ENCODE assay signal across 24 cellular contexts in the genomic region with DNA sequence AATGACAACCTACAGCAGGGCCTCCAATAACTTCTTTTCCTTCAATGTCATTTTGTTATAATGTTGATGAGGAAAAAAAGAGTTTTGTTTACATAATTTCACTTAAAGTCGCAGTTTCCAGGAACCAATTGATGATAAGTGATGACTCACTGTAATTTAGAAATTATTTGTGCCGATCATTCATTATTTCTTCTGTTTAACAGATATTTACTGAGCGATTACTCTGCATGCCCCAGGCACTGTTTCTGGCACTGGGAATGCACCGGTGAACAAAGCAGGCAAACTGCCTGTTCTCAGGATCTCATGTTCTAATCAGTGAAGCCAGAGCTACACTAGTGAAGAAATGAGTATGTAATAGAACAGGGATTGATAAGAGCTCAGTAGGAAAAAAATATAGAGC.
DNase-seq lines count a peak whose midpoint lies in the region; ATAC-seq, FAIRE-seq and TF ChIP-seq lines count a peak whose summit lies in the region.
"Had no signal": no experiment of that assay in that cellular context is flagged by ENCODE, and none has a peak within 500 bp of the region (broad histone marks: within the 10 kb centered on the region; RNA-seq: fewer than 3 reads in every experiment).

No MANE protein-coding gene starts in this region.

- H3K27me3 Mint-ChIP-seq in glutamatergic neuron (ENCODE audit: unreplicated experiment), result no peaks in the 10 kb centered on the region
- peaks cover 3% of the 10 kb centered on the region in 2 donors for H3K27me3 Mint-ChIP-seq in CD4-positive, alpha-beta memory T cell

- no peak for FAIRE-seq in bronchial epithelial cell (lab: Jason Lieb, UNC)
- FAIRE-seq: A204.1, G401.6 had no signal

- H3K4me1 ChIP-seq in mammary epithelial cell (ENCODE audit: insufficient read depth, low read length) (peaks cover 13% of the 10 kb centered on the region), breast epithelium (no peaks in the 10 kb centered on the region)
- H3K4me1 ChIP-seq in CD4-positive, alpha-beta memory T cell (ENCODE audit: insufficient read depth, low read length), result no peaks in the 10 kb centered on the region
- H3K4me1 ChIP-seq: SJSA1 had no signal

- POLR2A ChIA-PET in CD4-positive, alpha-beta memory T cell (lab: Charles Lee; ENCODE audit: partially characterized antibody), result no interaction called here

- no peak overlapping the region for H3K4me3 Mint-ChIP-seq in glutamatergic neuron (ENCODE audit: unreplicated experiment)
- H3K4me3 Mint-ChIP-seq in CD4-positive, alpha-beta memory T cell, result no peak overlapping the region
- H3K4me3 Mint-ChIP-seq: CD14-positive monocyte had no signal

- intact Hi-C loops in mammary epithelial cell (cut with micrococcal nuclease), result loop anchor here (1.0 kb wide), 1 partner anchor 8 kb away; no protein-coding TSS in a partner anchor
- intact Hi-C loops in breast epithelium (cut with DNase I; ENCODE audit: low total_unique reads), result no loop called here
- intact Hi-C loops in CD4-positive, alpha-beta memory T cell (cut with micrococcal nuclease), result no loop called here

- DNase-seq in mammary epithelial cell (no peak), breast epithelium (ENCODE audit: low spot score in 2 of 2) (no peak), NCI-H146 treated with DMSO at 0.1 percent for 48 hours (lab: John Stamatoyannopoulos, UW; ENCODE audit: unreplicated experiment) (peak; percentile 40), bronchial epithelial cell (ENCODE audit: low read depth) (peak; percentile 75), glutamatergic neuron (no peak)
- DNase-seq in CD4-positive, alpha-beta memory T cell, result no peak
- DNase-seq in activated CD4-positive, alpha-beta T cell treated with anti-CD3 and anti-CD28 coated beads for 1 hour, result no peak
- DNase-seq: AML-193, DMS153, GM23248, H7, Kasumi-1, NCI-H1092 treated with DMSO at 0.1 percent for 48 hours, NCI-H1436, NCI-H2029 treated with DMSO at 0.1 percent for 48 hours, NCI-H446 treated with DMSO at 0.1 percent for 48 hours, NCI-H526 treated with DMSO at 0.1 percent for 48 hours, Right ventricle myocardium superior, T-helper 1 cell had no signal

- H3K27me3 ChIP-seq in mammary epithelial cell (ENCODE audit: insufficient read depth, low read length) (no peaks in the 10 kb centered on the region), breast epithelium (no peaks in the 10 kb centered on the region), bronchial epithelial cell (ENCODE audit: control insufficient read depth, insufficient read depth, low read length) (no peaks in the 10 kb centered on the region)
- H3K27me3 ChIP-seq in CD4-positive, alpha-beta memory T cell (ENCODE audit: insufficient read depth, low read length), result no peaks in the 10 kb centered on the region
- H3K27me3 ChIP-seq: SJSA1 had no signal

- no peaks in the 10 kb centered on the region for H3K36me3 Mint-ChIP-seq in glutamatergic neuron (ENCODE audit: unreplicated experiment)
- H3K36me3 Mint-ChIP-seq in CD4-positive, alpha-beta memory T cell, result no peaks in the 10 kb centered on the region
- H3K36me3 Mint-ChIP-seq: CD14-positive monocyte had no signal

- H4K20me1 ChIP-seq in mammary epithelial cell (ENCODE audit: insufficient read depth, low read length), result no peaks in the 10 kb centered on the region

- H3K27ac Mint-ChIP-seq in glutamatergic neuron (ENCODE audit: unreplicated experiment), result peak overlapping the region; percentile 23
- no peak overlapping the region for H3K27ac Mint-ChIP-seq in CD4-positive, alpha-beta memory T cell
- H3K27ac Mint-ChIP-seq: CD14-positive monocyte had no signal

- H3K4me1 Mint-ChIP-seq in glutamatergic neuron (ENCODE audit: low read depth, unreplicated experiment), result peaks cover 18% of the 10 kb centered on the region
- no peaks in the 10 kb centered on the region for H3K4me1 Mint-ChIP-seq in CD4-positive, alpha-beta memory T cell
- H3K4me1 Mint-ChIP-seq: CD14-positive monocyte had no signal

- no peaks in the 10 kb centered on the region for H3K9me3 ChIP-seq in mammary epithelial cell (replicated peaks; ENCODE audit: insufficient read depth, low read length)
- no peaks in the 10 kb centered on the region for H3K9me3 ChIP-seq in breast epithelium
- H3K9me3 ChIP-seq in CD4-positive, alpha-beta memory T cell (ENCODE audit: control insufficient read depth in 1 of 2, low read length in 2 of 2), result no peaks in the 10 kb centered on the region
- H3K9me3 ChIP-seq: SJSA1 had no signal

- TF ChIP-seq POLR2A in breast epithelium (IDR thresholded peaks at IDR 0.05), result no peak

- CTCF ChIA-PET in mammary epithelial cell (lab: Charles Lee; ENCODE audit: low non-redundant PET), result no interaction called here
- CTCF ChIA-PET in CD4-positive, alpha-beta memory T cell (lab: Charles Lee; ENCODE audit: partially characterized antibody), result no interaction called here

- dilution Hi-C loops in mammary epithelial cell (cut with HindIII; ENCODE audit: low sequenced_read_pairs), result no loop called here

- no peak overlapping the region for H3K4me2 ChIP-seq in mammary epithelial cell (ENCODE audit: insufficient read depth, low read depth, low read length)

- H3K79me2 ChIP-seq in mammary epithelial cell (ENCODE audit: insufficient read depth, low read length), result no peaks in the 10 kb centered on the region

- H3K36me3 ChIP-seq in mammary epithelial cell (ENCODE audit: insufficient read depth, low read length) (no peaks in the 10 kb centered on the region), breast epithelium (no peaks in the 10 kb centered on the region), bronchial epithelial cell (ENCODE audit: control insufficient read depth, insufficient read depth, low read length) (no peaks in the 10 kb centered on the region)
- H3K36me3 ChIP-seq in CD4-positive, alpha-beta memory T cell (ENCODE audit: insufficient read depth, low read length), result no peaks in the 10 kb centered on the region
- H3K36me3 ChIP-seq: SJSA1 had no signal

- no peak overlapping the region for H3K27ac ChIP-seq in mammary epithelial cell (ENCODE audit: insufficient read depth, low read depth, low read length)
- no peak overlapping the region for H3K27ac ChIP-seq in breast epithelium
- H3K27ac ChIP-seq in CD4-positive, alpha-beta memory T cell (ENCODE audit: low read depth, low read length), result no peak overlapping the region
- H3K27ac ChIP-seq: GM23248, SJSA1 had no signal

- H3K4me3 ChIP-seq in mammary epithelial cell (replicated peaks in 1 of 3; ENCODE audit: insufficient read depth in 1 of 3, low read depth in 2 of 3, low read length in 3 of 3), result no peak overlapping the region
- H3K4me3 ChIP-seq in breast epithelium, result no peak overlapping the region
- H3K4me3 ChIP-seq in bronchial epithelial cell (ENCODE audit: low read depth, low read length), result no peak overlapping the region
- H3K4me3 ChIP-seq in CD4-positive, alpha-beta memory T cell (ENCODE audit: low read length in 2 of 2), result no peak overlapping the region
- H3K4me3 ChIP-seq: GM23248, SJSA1 had no signal

- no peaks in the 10 kb centered on the region for H3K9me3 Mint-ChIP-seq in glutamatergic neuron (ENCODE audit: unreplicated experiment)
- peaks cover 0 to 2% (median 0%) of the 10 kb centered on the region in 8 donors for H3K9me3 Mint-ChIP-seq in CD4-positive, alpha-beta memory T cell

- no peak for ATAC-seq in HG03175 (IDR thresholded peaks at IDR 0.05; ENCODE audit: unreplicated experiment)

- peak overlapping the region; percentile 26 for H2AFZ ChIP-seq in mammary epithelial cell (ENCODE audit: low read depth, low read length)
- H2AFZ ChIP-seq: GM23248 had no signal

- BruUV-seq in mammary epithelial cell (replicated peaks; lab: Mats Ljungman, UMichigan), result no TSS peak

- 27% methylated on average over 4 of the region's 4 CpGs for WGBS in mammary epithelial cell (ENCODE audit: low coverage, missing lambda C conversion rate)

- H3K9ac ChIP-seq in mammary epithelial cell (ENCODE audit: insufficient read depth, low read length), result no peak overlapping the region
- H3K9ac ChIP-seq: GM23248 had no signal

- no peak for TF ChIP-seq CTCF in mammary epithelial cell (conservative IDR thresholded peaks at IDR 0.05 in 1 of 2, IDR thresholded peaks at IDR 0.05 in 1 of 2; ENCODE audit: extremely low read depth in 1 of 2, insufficient read depth in 1 of 2, low read depth in 1 of 2, low read length in 2 of 2)
- no peak for TF ChIP-seq CTCF in breast epithelium (IDR thresholded peaks at IDR 0.05)
- no peak for TF ChIP-seq CTCF in bronchial epithelial cell (IDR thresholded peaks at IDR 0.05; ENCODE audit: insufficient read depth, low read length, severe bottlenecking)
- no peak for TF ChIP-seq CTCF in glutamatergic neuron (IDR thresholded peaks at IDR 0.05; ENCODE audit: partially characterized antibody, unreplicated experiment)

- in situ Hi-C loops in mammary epithelial cell (cut with MboI; ENCODE audit: low sequenced_read_pairs in 2 of 2), result loop anchor here in 1 of 2 donors (25.0 kb wide), 1 partner anchor 193 kb away; no protein-coding TSS in a partner anchor

Comparison
In these comparisons a context has a peak if more than half of its experiments do, and no peak if none do; other contexts are left out.
1. DNase-seq: peak in NCI-H146 treated with DMSO at 0.1 percent for 48 hours (single experiment) and bronchial epithelial cell (single experiment); none in mammary epithelial cell (single experiment), breast epithelium (0 of 2), glutamatergic neuron (single experiment), CD4-positive, alpha-beta memory T cell (0 of 5) and activated CD4-positive, alpha-beta T cell treated with anti-CD3 and anti-CD28 coated beads for 1 hour (single experiment).